Comparison of ENCODE assay signal across 1 cellular context in the genomic region with DNA sequence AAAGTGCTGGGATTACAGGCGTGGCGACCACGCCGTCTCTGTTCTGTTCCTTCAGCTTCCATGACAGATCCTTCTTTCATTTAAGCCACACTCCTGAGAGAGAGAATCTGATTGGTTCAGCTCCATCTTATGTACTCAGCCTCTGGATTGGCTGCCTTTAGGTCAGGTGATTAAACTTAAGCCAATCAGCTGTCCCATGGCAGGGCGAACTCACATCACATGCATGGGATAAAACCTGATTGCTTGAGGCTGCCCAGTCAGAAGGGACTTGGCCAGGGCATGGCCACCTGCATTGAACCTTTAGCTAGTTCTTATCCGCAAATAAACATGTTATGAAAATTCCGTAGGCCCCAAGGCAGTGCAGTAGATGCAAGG.
TF ChIP-seq lines count a peak whose summit lies in the region.

No MANE protein-coding gene starts in this region.

TF ChIP-seq in GM23338, 12 proteins besides CTCF, POLR2A, EP300 and RAD21 (continued from another document):
- TF ChIP-seq, protein P1, sequence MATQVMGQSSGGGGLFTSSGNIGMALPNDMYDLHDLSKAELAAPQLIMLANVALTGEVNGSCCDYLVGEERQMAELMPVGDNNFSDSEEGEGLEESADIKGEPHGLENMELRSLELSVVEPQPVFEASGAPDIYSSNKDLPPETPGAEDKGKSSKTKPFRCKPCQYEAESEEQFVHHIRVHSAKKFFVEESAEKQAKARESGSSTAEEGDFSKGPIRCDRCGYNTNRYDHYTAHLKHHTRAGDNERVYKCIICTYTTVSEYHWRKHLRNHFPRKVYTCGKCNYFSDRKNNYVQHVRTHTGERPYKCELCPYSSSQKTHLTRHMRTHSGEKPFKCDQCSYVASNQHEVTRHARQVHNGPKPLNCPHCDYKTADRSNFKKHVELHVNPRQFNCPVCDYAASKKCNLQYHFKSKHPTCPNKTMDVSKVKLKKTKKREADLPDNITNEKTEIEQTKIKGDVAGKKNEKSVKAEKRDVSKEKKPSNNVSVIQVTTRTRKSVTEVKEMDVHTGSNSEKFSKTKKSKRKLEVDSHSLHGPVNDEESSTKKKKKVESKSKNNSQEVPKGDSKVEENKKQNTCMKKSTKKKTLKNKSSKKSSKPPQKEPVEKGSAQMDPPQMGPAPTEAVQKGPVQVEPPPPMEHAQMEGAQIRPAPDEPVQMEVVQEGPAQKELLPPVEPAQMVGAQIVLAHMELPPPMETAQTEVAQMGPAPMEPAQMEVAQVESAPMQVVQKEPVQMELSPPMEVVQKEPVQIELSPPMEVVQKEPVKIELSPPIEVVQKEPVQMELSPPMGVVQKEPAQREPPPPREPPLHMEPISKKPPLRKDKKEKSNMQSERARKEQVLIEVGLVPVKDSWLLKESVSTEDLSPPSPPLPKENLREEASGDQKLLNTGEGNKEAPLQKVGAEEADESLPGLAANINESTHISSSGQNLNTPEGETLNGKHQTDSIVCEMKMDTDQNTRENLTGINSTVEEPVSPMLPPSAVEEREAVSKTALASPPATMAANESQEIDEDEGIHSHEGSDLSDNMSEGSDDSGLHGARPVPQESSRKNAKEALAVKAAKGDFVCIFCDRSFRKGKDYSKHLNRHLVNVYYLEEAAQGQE (IDR thresholded peaks at IDR 0.05; ENCODE audit: unreplicated experiment) = no peak
- no peak for TF ChIP-seq POLR2AphosphoS5 (IDR thresholded peaks at IDR 0.05; ENCODE audit: low read depth)
- TF ChIP-seq, protein P2, sequence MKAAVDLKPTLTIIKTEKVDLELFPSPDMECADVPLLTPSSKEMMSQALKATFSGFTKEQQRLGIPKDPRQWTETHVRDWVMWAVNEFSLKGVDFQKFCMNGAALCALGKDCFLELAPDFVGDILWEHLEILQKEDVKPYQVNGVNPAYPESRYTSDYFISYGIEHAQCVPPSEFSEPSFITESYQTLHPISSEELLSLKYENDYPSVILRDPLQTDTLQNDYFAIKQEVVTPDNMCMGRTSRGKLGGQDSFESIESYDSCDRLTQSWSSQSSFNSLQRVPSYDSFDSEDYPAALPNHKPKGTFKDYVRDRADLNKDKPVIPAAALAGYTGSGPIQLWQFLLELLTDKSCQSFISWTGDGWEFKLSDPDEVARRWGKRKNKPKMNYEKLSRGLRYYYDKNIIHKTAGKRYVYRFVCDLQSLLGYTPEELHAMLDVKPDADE (IDR thresholded peaks at IDR 0.05) = no peak
- TF ChIP-seq ZNF331 (CRISPR knock-in tag; IDR thresholded peaks at IDR 0.05; ENCODE audit: low read depth) = no peak
